ENCODE assay signal across 14 cellular contexts in genomic region chr2:216562689-216563435, GRCh38.
"Had no signal": no experiment of that assay in that cellular context is flagged by ENCODE, and none has a peak within 500 bp of the region (broad histone marks: within the 10 kb centered on the region; RNA-seq: fewer than 3 reads in every experiment).

No MANE protein-coding gene starts in this region.

- H3K9me3 Mint-ChIP-seq: activated naive CD4-positive, alpha-beta T cell treated with anti-CD3 and anti-CD28 coated beads, Interleukin-2, amount 50 U/mL, for 72 hours; activated T-cell treated with anti-CD3 and anti-CD28 coated beads, Interleukin-2, amount 50 U/mL, for 24 hours; T-helper 2 cell treated with Interferon-gamma antibody and Interleukin-4, amounts not matched to agents 5 μg/mL and 100 μg/mL, for 36 hours had no signal

- H3K36me3 Mint-ChIP-seq: activated CD8-positive, alpha-beta memory T cell treated with anti-CD3 and anti-CD28 coated beads, Interleukin-2, amount 10 ng/mL, durations not matched to agents 7 days and 5 days; activated naive CD4-positive, alpha-beta T cell treated with anti-CD3 and anti-CD28 coated beads, Interleukin-2, amount 50 U/mL, for 72 hours had no signal

- ATAC-seq: activated CD8-positive, alpha-beta memory T cell treated with anti-CD3 and anti-CD28 coated beads, Interleukin-2, amount 10 ng/mL, durations not matched to agents 7 days and 5 days; activated naive CD4-positive, alpha-beta T cell treated with anti-CD3 and anti-CD28 coated beads, Interleukin-2, amount 50 U/mL, for 72 hours; naive thymus-derived CD4-positive, alpha-beta T cell; stimulated activated naive CD8-positive, alpha-beta T cell treated with anti-CD3 and anti-CD28 coated beads, Interleukin-15, Interleukin-2, amounts not matched to agents 100 U/mL and 50 U/mL, for 24 hours had no signal

- H3K4me1 Mint-ChIP-seq: activated CD8-positive, alpha-beta memory T cell treated with anti-CD3 and anti-CD28 coated beads, Interleukin-2, amount 10 ng/mL, durations not matched to agents 7 days and 5 days had no signal

- H3K27ac Mint-ChIP-seq: activated CD8-positive, alpha-beta memory T cell treated with anti-CD3 and anti-CD28 coated beads, Interleukin-2, amount 10 ng/mL, durations not matched to agents 7 days and 5 days; activated naive CD4-positive, alpha-beta T cell treated with anti-CD3 and anti-CD28 coated beads, Interleukin-2, amount 50 U/mL, for 72 hours; activated T-cell treated with anti-CD3 and anti-CD28 coated beads, Interleukin-2, amount 50 U/mL, for 24 hours; T-helper 2 cell treated with Interferon-gamma antibody and Interleukin-4, amounts not matched to agents 5 μg/mL and 100 μg/mL, for 36 hours had no signal

- H3K4me3 Mint-ChIP-seq: activated CD8-positive, alpha-beta memory T cell treated with anti-CD3 and anti-CD28 coated beads, Interleukin-2, amount 10 ng/mL, durations not matched to agents 7 days and 5 days; activated T-cell treated with anti-CD3 and anti-CD28 coated beads, Interleukin-2, amount 50 U/mL, for 24 hours; naive thymus-derived CD4-positive, alpha-beta T cell; T-helper 2 cell treated with Interferon-gamma antibody and Interleukin-4, amounts not matched to agents 5 μg/mL and 100 μg/mL, for 36 hours had no signal

- DNase-seq: activated CD4-positive, alpha-beta T cell treated with anti-CD3 and anti-CD28 coated beads for 1 hour; activated CD4-positive, alpha-beta T cell treated with anti-CD3 and anti-CD28 coated beads, Interleukin-2, amount 50 U/mL, for 48 hours; activated CD8-positive, alpha-beta memory T cell treated with anti-CD3 and anti-CD28 coated beads, Interleukin-2, amount 10 ng/mL, durations not matched to agents 7 days and 5 days; activated effector memory CD4-positive, alpha-beta T cell treated with anti-CD3 and anti-CD28 coated beads, Interleukin-2, amount 50 U/mL, for 16 hours; activated T-cell treated with anti-CD3 and anti-CD28 coated beads, Interleukin-2, amount 50 U/mL, for 24 hours; amniotic stem cell; kidney glomerular epithelial cell; naive thymus-derived CD4-positive, alpha-beta T cell; occipital lobe; stimulated activated CD4-positive, alpha-beta T cell treated with anti-CD3 and anti-CD28 coated beads, Interleukin-4, amount 100 ng/mL, for 1 hour; stimulated activated CD8-positive, alpha-beta memory T cell treated with anti-CD3 and anti-CD28 coated beads, Interleukin-4, amount 100 ng/mL, for 48 hours; stimulated activated naive CD8-positive, alpha-beta T cell treated with anti-CD3 and anti-CD28 coated beads, Interleukin-15, Interleukin-2, amounts not matched to agents 100 U/mL and 50 U/mL, for 24 hours had no signal
